ENCODE assay signal across 12 cellular contexts in genomic region chr1:248926401-248927182, GRCh38. TPM values are rescaled to one million over a fixed set of nuclear protein-coding genes. Genes with fewer than 3 reads are reported as not detected.
DNase-seq lines count a peak whose midpoint lies in the region; ATAC-seq, FAIRE-seq and TF ChIP-seq lines count a peak whose summit lies in the region.
"Had no signal": no experiment of that assay in that cellular context is flagged by ENCODE, and none has a peak within 500 bp of the region (broad histone marks: within the 10 kb centered on the region; RNA-seq: fewer than 3 reads in every experiment).

No MANE protein-coding gene starts in this region.

- 8% methylated on average over 7 of the region's 7 CpGs for WGBS in K562 (ENCODE audit: insufficient coverage, low coverage, missing lambda C conversion rate)

- H3K9ac ChIP-seq in K562 (ENCODE audit: insufficient read depth in 1 of 2, low read depth in 2 of 2, low read length in 2 of 2), result peak overlapping the region in 1 of 2 experiments; percentile 18; a peak in 1 of 4 replicates

- H3K9me3 ChIP-seq in K562 (replicated peaks; ENCODE audit: control insufficient read depth, insufficient read depth, low read depth, low read length), result no peaks in the 10 kb centered on the region
- H3K9me3 ChIP-seq: gastrocnemius medialis had no signal

- no peaks in the 10 kb centered on the region for H3K9me1 ChIP-seq in K562 (ENCODE audit: control insufficient read depth, insufficient read depth, low read length)

- ATAC-seq in K562, result peak; percentile 39; the same call in 1 of the 3 replicates
- no peak for ATAC-seq in GM21737 (IDR thresholded peaks at IDR 0.05; ENCODE audit: unreplicated experiment)
- no peak for ATAC-seq in HG02678 (IDR thresholded peaks at IDR 0.05; ENCODE audit: unreplicated experiment)
- ATAC-seq: activated T-cell treated with anti-CD3 and anti-CD28 coated beads, Interleukin-2, amount 50 U/mL, for 4 hours; gastrocnemius medialis had no signal

- in situ Hi-C loops in K562 (cut with MboI), result no loop called here

- H3K27me3 ChIP-seq in K562 (ENCODE audit: control insufficient read depth in 2 of 2, insufficient read depth in 2 of 2, low read length in 2 of 2), result no peaks in the 10 kb centered on the region
- H3K27me3 ChIP-seq: gastrocnemius medialis had no signal

- intact Hi-C loops in K562 (cut with micrococcal nuclease), result no loop called here

- no peaks in the 10 kb centered on the region for H3K79me2 ChIP-seq in K562 (ENCODE audit: control insufficient read depth, insufficient read depth, low read length)

- peak overlapping the region; percentile 42 for H2AFZ ChIP-seq in K562 (ENCODE audit: low read depth, low read length)

- no peak for TF ChIP-seq RAD21 in K562 (CRISPR knock-in tag; conservative IDR thresholded peaks at IDR 0.05 in 1 of 2, IDR thresholded peaks at IDR 0.05 in 1 of 2)

- BruUV-seq in K562 (replicated peaks; lab: Mats Ljungman, UMichigan), result no TSS peak

- H3K4me2 ChIP-seq in K562 (ENCODE audit: insufficient read depth, low read length), result no peak overlapping the region; the same call in 1 of the 2 replicates

- DNase-seq in Daoy (ENCODE audit: low read depth) (peak; percentile 66), M059J (ENCODE audit: low read depth) (peak; percentile 66), K562 (ENCODE audit: extremely low read depth in 1 of 4, low spot score in 3 of 4) (peak in 3 of 4 experiments; percentile 20 to 72 (median 45)), myocyte (ENCODE audit: low read depth) (peak; percentile 74), SW 1271 (lab: John Stamatoyannopoulos, UW) (no peak)
- DNase-seq: activated T-cell treated with anti-CD3 and anti-CD28 coated beads, Interleukin-2, amount 50 U/mL, for 4 hours; caudate nucleus; DMS79; gastrocnemius medialis; T-helper 9 cell had no signal

- TF ChIP-seq POLR2A in K562 (conservative IDR thresholded peaks at IDR 0.05), result no peak

- POLR2A ChIA-PET in K562 (lab: Yijun Ruan, JAX), result interaction anchor here (1.1 to 1.9 kb wide), 3 partner anchors 9 to 89 kb away, joined by 4 to 6 read pairs (median 5); partner anchors contain the start of gene ZNF672

- no peaks in the 10 kb centered on the region for H4K20me1 ChIP-seq in K562 (replicated peaks; ENCODE audit: control insufficient read depth, insufficient read depth, low read length)

- no peak for TF ChIP-seq EP300 in K562 (IDR thresholded peaks at IDR 0.05; ENCODE audit: low read length)

- CTCF ChIA-PET in K562 (lab: Yijun Ruan, JAX; ENCODE audit: low intra/inter-chr PET ratio), result no interaction called here

- no peak overlapping the region for H3K4me3 ChIP-seq in K562
- H3K4me3 ChIP-seq: gastrocnemius medialis had no signal

- peak overlapping the region; percentile 64 for H3K27ac ChIP-seq in K562 (ENCODE audit: extremely low read depth, low read depth, low read length)
- H3K27ac ChIP-seq: gastrocnemius medialis had no signal

- peaks cover 11 to 40% of the 10 kb centered on the region in 2 experiments; a peak in 4 of 5 replicates for H3K4me1 ChIP-seq in K562 (replicated peaks in 1 of 2; ENCODE audit: control insufficient read depth in 2 of 2, insufficient read depth in 2 of 2, low read length in 2 of 2)
- H3K4me1 ChIP-seq: gastrocnemius medialis had no signal

- no peak for TF ChIP-seq CTCF in K562 (IDR thresholded peaks at IDR 0.05 in 2 of 3, conservative IDR thresholded peaks at IDR 0.05 in 1 of 3; ENCODE audit: insufficient read depth in 2 of 3, low read depth in 1 of 3, low read length in 3 of 3)

- FAIRE-seq in K562 (lab: Jason Lieb, UNC), result peak; percentile 64

- peaks cover 11% of the 10 kb centered on the region; the same call in 2 of the 3 replicates for H3K36me3 ChIP-seq in K562 (ENCODE audit: control insufficient read depth, insufficient read depth, low read length)
- H3K36me3 ChIP-seq: gastrocnemius medialis had no signal

TF ChIP-seq in K562, 482 proteins besides CTCF, POLR2A, EP300 and RAD21 (continues in another document):
- TF ChIP-seq SREBF2 (CRISPR knock-in tag; IDR thresholded peaks at IDR 0.05) (no peak), TAF1 (IDR thresholded peaks at IDR 0.05; ENCODE audit: control insufficient read depth, extremely low read depth, insufficient read depth, low read length, severe bottlenecking) (no peak), NFIC (IDR thresholded peaks at IDR 0.05) (0 out of 2 replicates have a peak, but pooled peaks have one; percentile 10), STAT5A (IDR thresholded peaks at IDR 0.05; ENCODE audit: borderline replicate concordance, low read length) (no peak), SP1 (CRISPR knock-in tag; IDR thresholded peaks at IDR 0.05) (no peak), HOXB6 (CRISPR knock-in tag; IDR thresholded peaks at IDR 0.05; ENCODE audit: borderline replicate concordance) (no peak), PRPF4 (IDR thresholded peaks at IDR 0.05; ENCODE audit: insufficient read depth, low read depth, low read length, poor library complexity, severe bottlenecking) (no peak), TAF9B (IDR thresholded peaks at IDR 0.05; ENCODE audit: partially characterized antibody) (no peak), ZNF780A (CRISPR knock-in tag; IDR thresholded peaks at IDR 0.05) (no peak), PCBP2 (IDR thresholded peaks at IDR 0.05; ENCODE audit: low read depth, low read length, poor library complexity, severe bottlenecking) (no peak), ZBTB5 (IDR thresholded peaks at IDR 0.05) (no peak), ZNF644 (tag; IDR thresholded peaks at IDR 0.05; ENCODE audit: low read depth) (no peak), CEBPG (CRISPR knock-in tag; IDR thresholded peaks at IDR 0.05) (no peak), CEBPG (tag; conservative IDR thresholded peaks at IDR 0.05 in 1 of 2, IDR thresholded peaks at IDR 0.05 in 1 of 2) (no peak), RFX1 (IDR thresholded peaks at IDR 0.05) (no peak), NELFE (IDR thresholded peaks at IDR 0.05; ENCODE audit: insufficient read depth, insufficient read length) (no peak), MEF2D (tag; conservative IDR thresholded peaks at IDR 0.05; ENCODE audit: low read depth) (no peak)
- TF ChIP-seq, protein P1, sequence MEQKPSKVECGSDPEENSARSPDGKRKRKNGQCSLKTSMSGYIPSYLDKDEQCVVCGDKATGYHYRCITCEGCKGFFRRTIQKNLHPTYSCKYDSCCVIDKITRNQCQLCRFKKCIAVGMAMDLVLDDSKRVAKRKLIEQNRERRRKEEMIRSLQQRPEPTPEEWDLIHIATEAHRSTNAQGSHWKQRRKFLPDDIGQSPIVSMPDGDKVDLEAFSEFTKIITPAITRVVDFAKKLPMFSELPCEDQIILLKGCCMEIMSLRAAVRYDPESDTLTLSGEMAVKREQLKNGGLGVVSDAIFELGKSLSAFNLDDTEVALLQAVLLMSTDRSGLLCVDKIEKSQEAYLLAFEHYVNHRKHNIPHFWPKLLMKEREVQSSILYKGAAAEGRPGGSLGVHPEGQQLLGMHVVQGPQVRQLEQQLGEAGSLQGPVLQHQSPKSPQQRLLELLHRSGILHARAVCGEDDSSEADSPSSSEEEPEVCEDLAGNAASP (IDR thresholded peaks at IDR 0.05), result no peak

RNA-seq across cellular contexts. Expression of gene PGBD2, which starts 20.6 kb away (rescaled TPM):
- total RNA-seq in Daoy (2014; rRNA removed; shearing (Covaris generic)), result 7.0 and 7.9 TPM in 2 replicates
- total RNA-seq in M059J (2014; rRNA removed; shearing (Covaris generic)), result 2.2 and 5.7 TPM in 2 replicates
- 37.0 and 45.9 TPM in 2 replicates for total RNA-seq in K562 (2011; cell fraction: chromatin; rRNA removed; ENCODE audit: low replicate concordance)
- total RNA-seq in K562 (2011; cell fraction: nucleolus; rRNA removed), result 20.3 and 21.8 TPM in 2 replicates
- total RNA-seq in K562 (2011; cell fraction: nucleoplasm; rRNA removed), result 24.5 and 28.1 TPM in 2 replicates
- total RNA-seq in K562 (2014; rRNA removed), result 11.9 and 12.4 TPM in 2 replicates
- 13.6 and 14.0 TPM in 2 replicates for total RNA-seq in K562 (2014; rRNA removed; fragmentation: Illumina TruSeq; extraction: Trizol)
- total RNA-seq in K562 (2015; rRNA removed; fragmentation: Illumina TruSeq; extraction: Trizol), result 18.7 TPM in 2 replicates
- 12.2 and 12.4 TPM in 2 replicates for total RNA-seq in K562 (2021)
- polyA plus RNA-seq in K562 (2011; rRNA removed), result 15.2 and 19.4 TPM in 2 replicates
- 6.8 and 10.4 TPM in 2 replicates for polyA plus RNA-seq in K562 (2011; cell fraction: cytosol; rRNA removed)
- 42.5 and 50.0 TPM in 2 replicates for polyA plus RNA-seq in K562 (2011; cell fraction: nucleus; rRNA removed)
- polyA plus RNA-seq in K562 (2012), result 11.7 and 11.9 TPM in 2 replicates
- polyA plus RNA-seq in K562 (2014; fragmentation: Illumina TruSeq; extraction: Trizol), result 10.9 and 13.2 TPM in 2 replicates
- 10 to 100 TPM; 14.7 to 21.8 TPM for polyA plus RNA-seq in K562 (2014; fragmentation: Nextera tagmentation; extraction: Ambion mirVana)
- 20.8 and 21.6 TPM in 2 replicates for polyA plus RNA-seq in K562 (2014; rRNA removed)
- polyA minus RNA-seq in K562 (2011; rRNA and poly(A)+ RNA removed), result 21.3 and 22.7 TPM in 2 replicates
- polyA minus RNA-seq in K562 (2011; cell fraction: cytosol; rRNA and poly(A)+ RNA removed), result 5.0 and 5.8 TPM in 2 replicates
- 8.5 and 12.0 TPM in 2 replicates for polyA minus RNA-seq in K562 (2011; cell fraction: nucleus; rRNA and poly(A)+ RNA removed)
- 3.6 and 4.8 TPM in 2 replicates for total RNA-seq in myocyte
- polyA plus RNA-seq in myocyte (2012), result 2.7 TPM

Comparison
In these comparisons a context has a peak if more than half of its experiments do, and no peak if none do; other contexts are left out.
1. DNase-seq: peak in Daoy (single experiment), M059J (single experiment), K562 (3 of 4) and myocyte (single experiment); none in SW 1271 (0 of 2).